Comparison of ENCODE assay signal across 9 cellular contexts in genomic region chr3:187021748-187022402, GRCh38.
DNase-seq lines count a peak whose midpoint lies in the region; ATAC-seq lines count a peak whose summit lies in the region.
"Had no signal": no experiment of that assay in that cellular context is flagged by ENCODE, and none has a peak within 500 bp of the region (broad histone marks: within the 10 kb centered on the region; RNA-seq: fewer than 3 reads in every experiment).

No MANE protein-coding gene starts in this region.

- H3K27me3 Mint-ChIP-seq in activated naive CD8-positive, alpha-beta T cell treated with anti-CD3 and anti-CD28 coated beads, Interleukin-2, amount 10 ng/mL, durations not matched to agents 7 days and 5 days, result no peaks in the 10 kb centered on the region
- no peaks in the 10 kb centered on the region for H3K27me3 Mint-ChIP-seq in stimulated activated naive CD8-positive, alpha-beta T cell treated with anti-CD3 and anti-CD28 coated beads, Interleukin-15, amount 100 ng/mL, for 72 hours

- peaks cover 39% of the 10 kb centered on the region for H3K36me3 Mint-ChIP-seq in activated naive CD8-positive, alpha-beta T cell treated with anti-CD3 and anti-CD28 coated beads, Interleukin-2, amount 10 ng/mL, durations not matched to agents 7 days and 5 days

- no peaks in the 10 kb centered on the region for H3K9me3 Mint-ChIP-seq in activated naive CD8-positive, alpha-beta T cell treated with anti-CD3 and anti-CD28 coated beads, Interleukin-2, amount 10 ng/mL, durations not matched to agents 7 days and 5 days
- no peaks in the 10 kb centered on the region for H3K9me3 Mint-ChIP-seq in stimulated activated naive CD8-positive, alpha-beta T cell treated with anti-CD3 and anti-CD28 coated beads, Interleukin-15, amount 100 ng/mL, for 72 hours

- H3K27ac Mint-ChIP-seq in activated naive CD8-positive, alpha-beta T cell treated with anti-CD3 and anti-CD28 coated beads, Interleukin-2, amount 10 ng/mL, durations not matched to agents 7 days and 5 days, result peak overlapping the region; percentile 61
- H3K27ac Mint-ChIP-seq in stimulated activated naive CD8-positive, alpha-beta T cell treated with anti-CD3 and anti-CD28 coated beads, Interleukin-15, amount 100 ng/mL, for 72 hours, result no peak overlapping the region

- peaks cover 34% of the 10 kb centered on the region for H3K4me1 Mint-ChIP-seq in activated naive CD8-positive, alpha-beta T cell treated with anti-CD3 and anti-CD28 coated beads, Interleukin-2, amount 10 ng/mL, durations not matched to agents 7 days and 5 days
- H3K4me1 Mint-ChIP-seq in stimulated activated naive CD8-positive, alpha-beta T cell treated with anti-CD3 and anti-CD28 coated beads, Interleukin-15, amount 100 ng/mL, for 72 hours, result peaks cover 47% of the 10 kb centered on the region

- H3K4me3 Mint-ChIP-seq in activated naive CD8-positive, alpha-beta T cell treated with anti-CD3 and anti-CD28 coated beads, Interleukin-2, amount 10 ng/mL, durations not matched to agents 7 days and 5 days, result no peak overlapping the region
- H3K4me3 Mint-ChIP-seq in stimulated activated naive CD8-positive, alpha-beta T cell treated with anti-CD3 and anti-CD28 coated beads, Interleukin-15, amount 100 ng/mL, for 72 hours, result no peak overlapping the region

- in situ Hi-C loops in Caki2 (cut with HindIII; ENCODE audit: low pct_unique_long_range_greater_than_20kb, low sequenced_read_pairs), result no loop called here

- DNase-seq in Caki2 (ENCODE audit: low read depth) (peak; percentile 68), DMS53 (lab: John Stamatoyannopoulos, UW) (no peak), COLO668 (lab: John Stamatoyannopoulos, UW; ENCODE audit: unreplicated experiment) (no peak)
- DNase-seq in activated naive CD8-positive, alpha-beta T cell treated with anti-CD3 and anti-CD28 coated beads, Interleukin-2, amount 10 ng/mL, durations not matched to agents 7 days and 5 days, result no peak
- no peak for DNase-seq in central memory CD4-positive, alpha-beta T cell
- no peak for DNase-seq in stimulated activated naive CD8-positive, alpha-beta T cell treated with anti-CD3 and anti-CD28 coated beads, Interleukin-15, amount 100 ng/mL, for 72 hours
- DNase-seq: anterior cingulate cortex had no signal

- ATAC-seq in GM18873 (IDR thresholded peaks at IDR 0.05; ENCODE audit: low FRiP score, unreplicated experiment), result peak; percentile 38
- peak; percentile 40 for ATAC-seq in HG03064 (IDR thresholded peaks at IDR 0.05; ENCODE audit: low read depth, unreplicated experiment)
- ATAC-seq in activated naive CD8-positive, alpha-beta T cell treated with anti-CD3 and anti-CD28 coated beads, Interleukin-2, amount 10 ng/mL, durations not matched to agents 7 days and 5 days (ENCODE audit: low read depth), result no peak
- ATAC-seq in stimulated activated naive CD8-positive, alpha-beta T cell treated with anti-CD3 and anti-CD28 coated beads, Interleukin-15, amount 100 ng/mL, for 72 hours, result no peak

- POLR2A ChIA-PET in activated naive CD8-positive, alpha-beta T cell treated with anti-CD3 and anti-CD28 coated beads, Interleukin-2, amount 10 ng/mL, durations not matched to agents 7 days and 5 days (lab: Charles Lee), result interaction anchor here (0.7 to 1.7 kb wide), 2 partner anchors 20 to 32 kb away, joined by 3 to 8 read pairs; no protein-coding TSS in a partner anchor

Comparison
In these comparisons a context has a peak if more than half of its experiments do, and no peak if none do; other contexts are left out.
1. ATAC-seq: peak in GM18873 (single experiment) and HG03064 (single experiment); none in activated naive CD8-positive, alpha-beta T cell treated with anti-CD3 and anti-CD28 coated beads, Interleukin-2, amount 10 ng/mL, durations not matched to agents 7 days and 5 days (single experiment) and stimulated activated naive CD8-positive, alpha-beta T cell treated with anti-CD3 and anti-CD28 coated beads, Interleukin-15, amount 100 ng/mL, for 72 hours (single experiment).